ENCODE assay signal across 31 cellular contexts in the genomic region with DNA sequence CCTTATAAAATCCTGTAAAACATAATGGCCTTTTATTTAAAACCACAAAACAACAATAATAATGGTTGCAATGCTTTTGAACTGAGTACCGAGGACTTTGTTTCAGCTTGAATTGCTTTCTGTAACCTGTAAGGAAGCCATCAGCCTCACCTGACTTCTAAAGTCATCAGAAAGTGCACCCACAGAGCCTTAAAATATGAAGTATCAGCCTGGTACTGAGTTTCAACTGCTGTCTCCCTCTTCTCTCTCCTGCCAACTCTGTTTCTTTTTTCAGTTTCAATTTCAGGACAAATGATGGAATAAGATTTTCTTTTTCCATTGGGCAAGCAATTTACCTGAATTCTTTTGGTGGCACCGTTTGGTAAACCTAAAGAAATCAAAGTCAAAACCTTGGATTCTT.
"Had no signal": no experiment of that assay in that cellular context is flagged by ENCODE, and none has a peak within 500 bp of the region (broad histone marks: within the 10 kb centered on the region; RNA-seq: fewer than 3 reads in every experiment).

No MANE protein-coding gene starts in this region.

- H3K4me3 ChIP-seq: adrenal gland, ascending aorta, body of pancreas, breast epithelium, cardiac muscle cell had no signal

- H3K4me1 ChIP-seq: adrenal gland, ascending aorta, body of pancreas, breast epithelium had no signal

- H3K27ac ChIP-seq: adrenal gland, ascending aorta, body of pancreas, brain microvascular endothelial cell, breast epithelium, cardiac muscle cell had no signal

- ATAC-seq: activated naive CD4-positive, alpha-beta T cell treated with anti-CD3 and anti-CD28 coated beads, Interleukin-2, amount 50 U/mL, for 72 hours; activated naive CD8-positive, alpha-beta T cell treated with anti-CD3 and anti-CD28 coated beads, Interleukin-2, amount 50 U/mL, for 24 hours; activated T-cell treated with anti-CD3 and anti-CD28 coated beads, Interleukin-2, amount 50 U/mL, for 4 hours; activated T-cell treated with anti-CD3 and anti-CD28 coated beads, Interleukin-2, amount 50 U/mL, for 72 hours; activated T-helper 17 cell treated with anti-CD3 and anti-CD28 coated beads, Interleukin-2, amount 50 U/mL, for 72 hours; body of pancreas had no signal

- H3K27me3 ChIP-seq: adrenal gland, ascending aorta, body of pancreas, brain microvascular endothelial cell, breast epithelium, cardiac muscle cell had no signal

- H3K36me3 ChIP-seq: adrenal gland, ascending aorta, brain microvascular endothelial cell, breast epithelium, cardiac muscle cell had no signal

- DNase-seq: activated effector memory CD4-positive, alpha-beta T cell treated with anti-CD3 and anti-CD28 coated beads, Interleukin-2, amount 50 U/mL, for 16 hours; activated effector memory CD4-positive, alpha-beta T cell treated with Interleukin-2 at 50 U/mL for 16 hours; activated gamma-delta T cell; activated gamma-delta T cell treated with Interleukin-2 at 50 U/mL for 16 hours; activated naive CD4-positive, alpha-beta T cell; activated naive CD4-positive, alpha-beta T cell treated with anti-CD3 and anti-CD28 coated beads for 36 hours; activated naive CD4-positive, alpha-beta T cell treated with anti-CD3 and anti-CD28 coated beads, Interleukin-2, amount 10 ng/mL, durations not matched to agents 7 days and 5 days; activated naive CD4-positive, alpha-beta T cell treated with anti-CD3 and anti-CD28 coated beads, Interleukin-2, amount 50 U/mL, for 16 hours; activated naive CD4-positive, alpha-beta T cell treated with Interleukin-2 at 50 U/mL for 16 hours; activated naive CD8-positive, alpha-beta T cell treated with anti-CD3 and anti-CD28 coated beads for 36 hours; activated naive CD8-positive, alpha-beta T cell treated with anti-CD3 and anti-CD28 coated beads, Interleukin-2, amount 10 ng/mL, durations not matched to agents 7 days and 5 days; activated naive CD8-positive, alpha-beta T cell treated with anti-CD3 and anti-CD28 coated beads, Interleukin-2, amount 50 U/mL, for 24 hours; activated T-cell treated with anti-CD3 and anti-CD28 coated beads, Interleukin-2, amount 50 U/mL, for 24 hours; activated T-cell treated with anti-CD3 and anti-CD28 coated beads, Interleukin-2, amount 50 U/mL, for 4 hours; activated T-cell treated with anti-CD3 and anti-CD28 coated beads, Interleukin-2, amount 50 U/mL, for 48 hours; activated T-cell treated with anti-CD3 and anti-CD28 coated beads, Interleukin-2, amount 50 U/mL, for 72 hours; adrenal gland; amniotic stem cell; amygdala; anterior cingulate cortex; aorta; body of pancreas; brain microvascular endothelial cell; caudate nucleus; central memory CD4-positive, alpha-beta T cell; cerebellar nuclear complex had no signal
